ENCODE assay signal across 8 cellular contexts in the genomic region with DNA sequence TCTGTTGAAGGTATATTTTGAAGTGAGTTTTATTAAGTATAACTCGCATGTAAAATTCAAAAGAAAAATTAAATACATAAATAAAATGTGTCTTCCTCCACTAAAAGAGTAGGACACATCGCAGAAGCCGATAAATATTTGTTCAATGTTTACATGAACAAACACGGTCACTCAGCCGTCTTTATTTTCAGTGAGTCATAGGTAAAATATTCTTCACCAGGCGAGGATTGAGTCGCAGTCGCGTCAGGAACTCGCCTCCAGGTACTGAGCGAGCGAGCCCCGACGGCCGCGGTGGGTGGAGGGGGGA. TPM values are rescaled to one million over a fixed set of nuclear protein-coding genes. Genes with fewer than 3 reads are reported as not detected.
DNase-seq lines count a peak whose midpoint lies in the region; ATAC-seq, FAIRE-seq and TF ChIP-seq lines count a peak whose summit lies in the region.

No MANE protein-coding gene starts in this region.

- no peak for TF ChIP-seq CTCF in H1 (IDR thresholded peaks at IDR 0.05; ENCODE audit: control extremely low read depth in 1 of 3, insufficient read depth in 1 of 3, low read depth in 1 of 3, low read length in 3 of 3)

- H3K56ac ChIP-seq in H1 (replicated peaks; ENCODE audit: insufficient read length, low read depth, low read length) = no peak overlapping the region

- peaks cover 3% of the 10 kb centered on the region; the same call in 1 of the 2 replicates for H3K23me2 ChIP-seq in H1 (ENCODE audit: low read depth, low read length)

- POLR2A ChIA-PET in H1 (lab: Charles Lee; ENCODE audit: partially characterized antibody) = interaction anchor here (1.0 kb wide), 1 partner anchor 9 kb away, joined by 7 read pairs; no protein-coding TSS in a partner anchor

- H3K27me3 Mint-ChIP-seq in CD4-positive, CD25-positive, alpha-beta regulatory T cell = peaks cover 22% of the 10 kb centered on the region

- no peak overlapping the region for H3K14ac ChIP-seq in H1 (ENCODE audit: insufficient read length)

- no peaks in the 10 kb centered on the region for H3K79me1 ChIP-seq in H1 (ENCODE audit: low read depth, low read length)

- no peak overlapping the region for H4K91ac ChIP-seq in H1 (replicated peaks; ENCODE audit: insufficient read length, low read length)

- H3K9me3 ChIP-seq in CD4-positive, CD25-positive, alpha-beta regulatory T cell (ENCODE audit: control insufficient read depth in 2 of 2, low read length in 2 of 2) = no peaks in the 10 kb centered on the region
- H3K9me3 ChIP-seq in NT2/D1 (ENCODE audit: insufficient read depth, low read length) = no peaks in the 10 kb centered on the region
- H3K9me3 ChIP-seq in H1 (ENCODE audit: insufficient read depth in 2 of 2, low read depth in 1 of 2, low read length in 1 of 2) = no peaks in the 10 kb centered on the region
- H3K9me3 ChIP-seq in neuron (ENCODE audit: low read length) = no peaks in the 10 kb centered on the region

- no peaks in the 10 kb centered on the region for H3K27me3 ChIP-seq in CD4-positive, CD25-positive, alpha-beta regulatory T cell (ENCODE audit: control insufficient read depth, insufficient read depth, low read length)
- no peaks in the 10 kb centered on the region for H3K27me3 ChIP-seq in NT2/D1 (ENCODE audit: insufficient read depth, insufficient read length)
- no peaks in the 10 kb centered on the region for H3K27me3 ChIP-seq in H1 (replicated peaks in 1 of 4; ENCODE audit: control insufficient read depth in 3 of 4, extremely low read depth in 1 of 4, insufficient read depth in 3 of 4, low read length in 3 of 4)
- no peaks in the 10 kb centered on the region for H3K27me3 ChIP-seq in neuron (ENCODE audit: insufficient read depth, low read length)

- no peaks in the 10 kb centered on the region for H4K20me1 ChIP-seq in H1 (replicated peaks in 1 of 2; ENCODE audit: control insufficient read depth in 1 of 2, insufficient read depth in 2 of 2, low read length in 2 of 2)

- H3K18ac ChIP-seq in H1 (ENCODE audit: extremely low read depth, low read length) = no peak overlapping the region

- H2BK20ac ChIP-seq in H1 (ENCODE audit: low read length) = no peak overlapping the region

- peaks cover 0 to 22% of the 10 kb centered on the region in 2 experiments; a peak in 2 of 4 replicates for H3K79me2 ChIP-seq in H1 (ENCODE audit: control insufficient read depth in 1 of 2, insufficient read depth in 2 of 2, low read length in 2 of 2)

- no peak for TF ChIP-seq EP300 in H1 (IDR thresholded peaks at IDR 0.05; ENCODE audit: borderline replicate concordance in 1 of 2, low read depth in 2 of 2, low read length in 2 of 2)

- no peak for DNase-seq in CD4-positive, CD25-positive, alpha-beta regulatory T cell
- DNase-seq in NT2/D1 (ENCODE audit: low read depth, low spot score) (no peak), H1 (ENCODE audit: low read depth in 1 of 2, low spot score in 2 of 2) (no peak), hypothalamus (lab: John Stamatoyannopoulos, UW) (no peak), NCI-H748 (lab: John Stamatoyannopoulos, UW; ENCODE audit: unreplicated experiment) (no peak)

- peak overlapping the region; percentile 82 to 90 (median 86) for H3K4me3 Mint-ChIP-seq in CD4-positive, CD25-positive, alpha-beta regulatory T cell

- no peak for TF ChIP-seq RAD21 in H1 (IDR thresholded peaks at IDR 0.05 in 1 of 2, conservative IDR thresholded peaks at IDR 0.05 in 1 of 2; ENCODE audit: low read depth in 2 of 2, low read length in 2 of 2)

- H3K4me1 ChIP-seq in CD4-positive, CD25-positive, alpha-beta regulatory T cell (ENCODE audit: control insufficient read depth, insufficient read depth, low read length, poor library complexity, severe bottlenecking) = peaks cover 7% of the 10 kb centered on the region
- H3K4me1 ChIP-seq in NT2/D1 (ENCODE audit: insufficient read depth, insufficient read length) (no peaks in the 10 kb centered on the region), H1 (replicated peaks in 1 of 4; ENCODE audit: control insufficient read depth in 3 of 4, insufficient read depth in 4 of 4, low read length in 3 of 4) (peaks cover 0 to 3% (median under 1%) of the 10 kb centered on the region in 4 experiments; a peak in 2 of 7 replicates), neuron (ENCODE audit: insufficient read depth, low read length) (no peaks in the 10 kb centered on the region)

- peak overlapping the region; percentile 76 for H4K5ac ChIP-seq in H1 (ENCODE audit: insufficient read length, low read depth, low read length)

- peak overlapping the region; percentile 49 for H3K4me2 ChIP-seq in H1 (ENCODE audit: insufficient read depth in 1 of 2, low read depth in 2 of 2, low read length in 2 of 2)

- H2AK5ac ChIP-seq in H1 (ENCODE audit: low read depth, low read length) = no peak overlapping the region

- no peak overlapping the region for H2BK120ac ChIP-seq in H1 (replicated peaks; ENCODE audit: low read depth, low read length)

- no peak overlapping the region for H4K8ac ChIP-seq in H1 (ENCODE audit: extremely low read depth, insufficient read depth, low read length)

- no peak overlapping the region for H2BK5ac ChIP-seq in H1 (ENCODE audit: low read depth, low read length)

- CTCF ChIA-PET in H1 (lab: Charles Lee; ENCODE audit: partially characterized antibody) = interaction anchor here (1.0 kb wide), 1 partner anchor 62 kb away, joined by 5 read pairs; no protein-coding TSS in a partner anchor

- no peak overlapping the region for H3K23ac ChIP-seq in H1 (ENCODE audit: insufficient read length)

- no peaks in the 10 kb centered on the region for H3K36me3 Mint-ChIP-seq in CD4-positive, CD25-positive, alpha-beta regulatory T cell

- no peaks in the 10 kb centered on the region for H3K9me3 Mint-ChIP-seq in CD4-positive, CD25-positive, alpha-beta regulatory T cell

- peak overlapping the region; percentile 63 for H3K4me3 ChIP-seq in CD4-positive, CD25-positive, alpha-beta regulatory T cell (ENCODE audit: low read depth, low read length)
- H3K4me3 ChIP-seq in NT2/D1 (ENCODE audit: insufficient read length, low read depth) (peak overlapping the region; percentile 21), H1 (ENCODE audit: extremely low read depth in 1 of 4, insufficient read depth in 2 of 4, low read depth in 3 of 4, low read length in 4 of 4) (peak overlapping the region; percentile 46 to 90 (median 82)), neuron (ENCODE audit: low read length) (peak overlapping the region; percentile 60)

- H3K4me1 Mint-ChIP-seq in CD4-positive, CD25-positive, alpha-beta regulatory T cell = peaks cover 10 to 27% (median 15%) of the 10 kb centered on the region in 4 donors

- no peak overlapping the region for H3K4ac ChIP-seq in H1 (replicated peaks; ENCODE audit: insufficient read length, low read depth, low read length)

- H3K36me3 ChIP-seq in CD4-positive, CD25-positive, alpha-beta regulatory T cell (ENCODE audit: control insufficient read depth, insufficient read depth, low read length) = no peaks in the 10 kb centered on the region
- no peaks in the 10 kb centered on the region for H3K36me3 ChIP-seq in NT2/D1 (ENCODE audit: insufficient read depth, insufficient read length, low read length)
- no peaks in the 10 kb centered on the region for H3K36me3 ChIP-seq in H1 (ENCODE audit: control insufficient read depth in 2 of 4, insufficient read depth in 4 of 4, low read length in 3 of 4)
- no peaks in the 10 kb centered on the region for H3K36me3 ChIP-seq in neuron (ENCODE audit: insufficient read depth, low read length)

- peak overlapping the region; percentile 92 to 96 (median 92) for H3K27ac Mint-ChIP-seq in CD4-positive, CD25-positive, alpha-beta regulatory T cell

- no peak for ATAC-seq in CD4-positive, CD25-positive, alpha-beta regulatory T cell (ENCODE audit: low read depth in 2 of 2)
- no peak for ATAC-seq in GM18861 (IDR thresholded peaks at IDR 0.05; ENCODE audit: unreplicated experiment)
- no peak for ATAC-seq in GM21447 (IDR thresholded peaks at IDR 0.05; ENCODE audit: unreplicated experiment)

- H2BK12ac ChIP-seq in H1 (ENCODE audit: low read depth, low read length) = no peak overlapping the region

- 5% methylated on average over 7 of the region's 16 CpGs; no CpG with 5 or more reads in 1 of the 2 experiments for WGBS in H1 (ENCODE audit: extremely low coverage in 1 of 2, insufficient coverage in 1 of 2, insufficient read length in 1 of 2, insufficient replicate concordance in 2 of 2, low coverage in 1 of 2, low lambda C conversion rate in 2 of 2, missing lambda C conversion rate in 1 of 2), 2 experiments

- no peak for FAIRE-seq in H1 (lab: Jason Lieb, UNC)

- TF ChIP-seq POLR2A in H1 (IDR thresholded peaks at IDR 0.05; ENCODE audit: control extremely low read depth in 1 of 2, low read depth in 2 of 2, low read length in 2 of 2) = no peak

- H2AFZ ChIP-seq in H1 (ENCODE audit: low read length) = no peak overlapping the region; the same call in 1 of the 2 replicates
- peak overlapping the region; percentile 46 for H2AFZ ChIP-seq in neuron (ENCODE audit: low read depth, low read length)

- no peak overlapping the region for H2BK15ac ChIP-seq in H1 (ENCODE audit: low read length)

- H3K9ac ChIP-seq in NT2/D1 (ENCODE audit: insufficient read length, low read depth) (no peak overlapping the region), H1 (replicated peaks in 1 of 4; ENCODE audit: extremely low read depth in 1 of 4, low read depth in 3 of 4, low read length in 3 of 4) (peak overlapping the region in 3 of 4 experiments; percentile 12 to 64 (median 48); a peak in 4 of 7 replicates)

- H3K27ac ChIP-seq in CD4-positive, CD25-positive, alpha-beta regulatory T cell (ENCODE audit: insufficient read depth, low read length, poor library complexity, severe bottlenecking) = peak overlapping the region; percentile 92
- no peak overlapping the region for H3K27ac ChIP-seq in H1 (ENCODE audit: low read depth, low read length)

RNA-seq across cellular contexts. Expression of a gene that starts 0.3 kb away (rescaled TPM):
- total RNA-seq in CD4-positive, CD25-positive, alpha-beta regulatory T cell = 36.9 TPM
- 100 to 1,000 TPM; 165 to 185 (median 174) TPM for polyA plus RNA-seq in CD4-positive, CD25-positive, alpha-beta regulatory T cell
- 66.0 and 67.7 TPM in 2 replicates for total RNA-seq in H1 (2021; fragmentation: NEBNext Ultra II Directional; extraction: Animal tissue kit (Norgen Biotek cat#: 25700))
- 58.9 and 93.7 TPM in 2 replicates for polyA plus RNA-seq in H1 (2011; rRNA removed)
- polyA plus RNA-seq in H1 (2011; cell fraction: cytosol; rRNA removed) = 75.8 TPM
- polyA plus RNA-seq in H1 (2011; cell fraction: nucleus; rRNA removed) = 54.4 TPM
- polyA plus RNA-seq in H1 (2012, experiment 1 of 2) = 66.9 to 74.6 TPM (median 71.1 TPM) in 4 replicates
- polyA plus RNA-seq in H1 (2012, experiment 2 of 2) = 41.2 TPM
- 38.0 TPM for polyA plus RNA-seq in H1 (2013, experiment 1 of 2)
- polyA plus RNA-seq in H1 (2013, experiment 2 of 2) = 43.5 TPM
- polyA minus RNA-seq in H1 (2011; rRNA and poly(A)+ RNA removed) = 44.2 and 54.2 TPM in 2 replicates
- polyA minus RNA-seq in H1 (2011; cell fraction: cytosol; rRNA and poly(A)+ RNA removed) = 9.7 TPM
- polyA minus RNA-seq in H1 (2011; cell fraction: nucleus; rRNA and poly(A)+ RNA removed) = 14.7 TPM

RNA-seq across cellular contexts. Expression of a gene that starts 3.9 kb away (rescaled TPM):
- 0.89 TPM for total RNA-seq in CD4-positive, CD25-positive, alpha-beta regulatory T cell
- 1 to 10 TPM; 4.1 to 7.3 (median 4.5) TPM for polyA plus RNA-seq in CD4-positive, CD25-positive, alpha-beta regulatory T cell
- total RNA-seq in H1 (2021; fragmentation: NEBNext Ultra II Directional; extraction: Animal tissue kit (Norgen Biotek cat#: 25700)) = 2.3 and 2.6 TPM in 2 replicates
- 1.1 TPM in 2 replicates for polyA plus RNA-seq in H1 (2011; rRNA removed)
- polyA plus RNA-seq in H1 (2011; cell fraction: cytosol; rRNA removed) = 1.2 TPM
- polyA plus RNA-seq in H1 (2011; cell fraction: nucleus; rRNA removed) = 1.3 TPM
- 1.6 to 2.3 TPM (median 1.8 TPM) in 4 replicates for polyA plus RNA-seq in H1 (2012, experiment 1 of 2)
- polyA plus RNA-seq in H1 (2012, experiment 2 of 2) = 0.28 TPM
- 0.87 TPM for polyA plus RNA-seq in H1 (2013, experiment 1 of 2)
- 1.1 TPM for polyA plus RNA-seq in H1 (2013, experiment 2 of 2)
- 5.2 and 7.9 TPM in 2 replicates for polyA minus RNA-seq in H1 (2011; rRNA and poly(A)+ RNA removed)
- polyA minus RNA-seq in H1 (2011; cell fraction: cytosol; rRNA and poly(A)+ RNA removed) = 0.73 TPM
- polyA minus RNA-seq in H1 (2011; cell fraction: nucleus; rRNA and poly(A)+ RNA removed) = 4.7 TPM

RNA-seq across cellular contexts. Expression of a gene that starts 44.6 kb away (rescaled TPM):
- 3.7 TPM for total RNA-seq in CD4-positive, CD25-positive, alpha-beta regulatory T cell
- 10 to 100 TPM; 17.8 to 22.9 (median 20.5) TPM for polyA plus RNA-seq in CD4-positive, CD25-positive, alpha-beta regulatory T cell
- total RNA-seq in H1 (2021; fragmentation: NEBNext Ultra II Directional; extraction: Animal tissue kit (Norgen Biotek cat#: 25700)) = 3.7 and 6.0 TPM in 2 replicates
- polyA plus RNA-seq in H1 (2011; rRNA removed) = 7.8 and 8.8 TPM in 2 replicates
- 8.0 TPM for polyA plus RNA-seq in H1 (2011; cell fraction: cytosol; rRNA removed)
- polyA plus RNA-seq in H1 (2011; cell fraction: nucleus; rRNA removed) = 5.3 TPM
- polyA plus RNA-seq in H1 (2012, experiment 1 of 2) = 5.9 to 7.1 TPM (median 6.3 TPM) in 4 replicates
- polyA plus RNA-seq in H1 (2012, experiment 2 of 2) = 10.9 TPM
- 7.4 TPM for polyA plus RNA-seq in H1 (2013, experiment 1 of 2)
- 9.1 TPM for polyA plus RNA-seq in H1 (2013, experiment 2 of 2)
- polyA minus RNA-seq in H1 (2011; rRNA and poly(A)+ RNA removed) = 1.2 and 1.8 TPM in 2 replicates
- polyA minus RNA-seq in H1 (2011; cell fraction: cytosol; rRNA and poly(A)+ RNA removed) = 1.8 TPM
- not detected for polyA minus RNA-seq in H1 (2011; cell fraction: nucleus; rRNA and poly(A)+ RNA removed)

RNA-seq across cellular contexts. Expression of a gene that starts 44.6 kb away (rescaled TPM):
- 16.1 TPM for total RNA-seq in CD4-positive, CD25-positive, alpha-beta regulatory T cell
- polyA plus RNA-seq in CD4-positive, CD25-positive, alpha-beta regulatory T cell = 10 to 100 TPM; 23.5 to 30.6 (median 25.7) TPM
- 12.3 and 18.3 TPM in 2 replicates for total RNA-seq in H1 (2021; fragmentation: NEBNext Ultra II Directional; extraction: Animal tissue kit (Norgen Biotek cat#: 25700))
- polyA plus RNA-seq in H1 (2011; rRNA removed) = 1.2 and 2.0 TPM in 2 replicates
- polyA plus RNA-seq in H1 (2011; cell fraction: cytosol; rRNA removed) = 2.1 TPM
- polyA plus RNA-seq in H1 (2011; cell fraction: nucleus; rRNA removed) = 8.8 TPM
- 6.4 to 17.0 TPM (median 10.3 TPM) in 4 replicates for polyA plus RNA-seq in H1 (2012, experiment 1 of 2)
- 13.6 TPM for polyA plus RNA-seq in H1 (2012, experiment 2 of 2)
- 24.4 TPM for polyA plus RNA-seq in H1 (2013, experiment 1 of 2)
- 26.7 TPM for polyA plus RNA-seq in H1 (2013, experiment 2 of 2)
- polyA minus RNA-seq in H1 (2011; rRNA and poly(A)+ RNA removed) = 1.9 and 3.4 TPM in 2 replicates
- polyA minus RNA-seq in H1 (2011; cell fraction: cytosol; rRNA and poly(A)+ RNA removed) = 1.6 TPM
- polyA minus RNA-seq in H1 (2011; cell fraction: nucleus; rRNA and poly(A)+ RNA removed) = 5.3 TPM

RNA-seq across cellular contexts. Expression of a gene that starts 44.9 kb away (rescaled TPM):
- total RNA-seq in CD4-positive, CD25-positive, alpha-beta regulatory T cell = 13.7 TPM
- polyA plus RNA-seq in CD4-positive, CD25-positive, alpha-beta regulatory T cell = 10 to 100 TPM; 22.3 to 26.8 (median 25.0) TPM
- total RNA-seq in H1 (2021; fragmentation: NEBNext Ultra II Directional; extraction: Animal tissue kit (Norgen Biotek cat#: 25700)) = 23.2 and 23.7 TPM in 2 replicates
- polyA plus RNA-seq in H1 (2011; rRNA removed) = 7.9 and 13.1 TPM in 2 replicates
- polyA plus RNA-seq in H1 (2011; cell fraction: cytosol; rRNA removed) = 14.4 TPM
- 20.3 TPM for polyA plus RNA-seq in H1 (2011; cell fraction: nucleus; rRNA removed)
- polyA plus RNA-seq in H1 (2012, experiment 1 of 2) = 16.4 to 22.9 TPM (median 21.8 TPM) in 4 replicates
- 1.6 TPM for polyA plus RNA-seq in H1 (2012, experiment 2 of 2)
- 22.6 TPM for polyA plus RNA-seq in H1 (2013, experiment 1 of 2)
- 20.4 TPM for polyA plus RNA-seq in H1 (2013, experiment 2 of 2)
- 18.6 and 35.7 TPM in 2 replicates for polyA minus RNA-seq in H1 (2011; rRNA and poly(A)+ RNA removed)
- 11.4 TPM for polyA minus RNA-seq in H1 (2011; cell fraction: cytosol; rRNA and poly(A)+ RNA removed)
- 43.9 TPM for polyA minus RNA-seq in H1 (2011; cell fraction: nucleus; rRNA and poly(A)+ RNA removed)

Comparison
In these comparisons a context has a peak if more than half of its experiments do, and no peak if none do; other contexts are left out.
1. H3K4me3 ChIP-seq: peak in every context shown above with its lines; median percentile 82 in H1; 63 in CD4-positive, CD25-positive, alpha-beta regulatory T cell; 60 in neuron; 21 in NT2/D1.